26 cellular contexts compared by ENCODE assay signal in the genomic region with DNA sequence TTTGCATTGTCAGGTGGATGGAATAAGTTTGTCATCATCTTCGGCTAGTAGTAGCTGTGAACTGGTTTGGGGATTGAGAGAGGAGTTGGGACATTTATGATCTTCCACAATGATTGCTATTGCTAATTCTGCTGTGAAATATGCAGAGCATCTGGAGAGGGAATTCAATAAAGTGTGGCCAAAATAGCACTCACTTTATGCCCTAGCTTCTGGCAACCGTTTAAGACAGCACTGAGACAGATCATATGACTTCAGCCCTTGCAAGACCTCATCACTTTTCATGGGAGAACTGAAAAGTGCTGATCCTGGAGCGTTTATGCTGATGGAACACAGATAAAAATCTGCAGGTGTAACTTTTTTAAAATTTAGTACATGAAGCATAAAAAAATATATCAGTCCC.
"Had no signal": no experiment of that assay in that cellular context is flagged by ENCODE, and none has a peak within 500 bp of the region (broad histone marks: within the 10 kb centered on the region; RNA-seq: fewer than 3 reads in every experiment).

No MANE protein-coding gene starts in this region.

- H2AFZ ChIP-seq: PC-9 had no signal

- H3K36me3 ChIP-seq: adrenal gland, breast epithelium, WERI-Rb-1 had no signal

- H3K4me1 ChIP-seq: adrenal gland, body of pancreas, breast epithelium had no signal

- H3K36me3 Mint-ChIP-seq: activated CD8-positive, alpha-beta memory T cell treated with anti-CD3 and anti-CD28 coated beads, Interleukin-2, amount 10 ng/mL, durations not matched to agents 7 days and 5 days; activated naive CD4-positive, alpha-beta T cell treated with anti-CD3 and anti-CD28 coated beads, Interleukin-2, amount 50 U/mL, for 72 hours had no signal

- H3K4me1 Mint-ChIP-seq: activated CD4-positive, alpha-beta memory T cell treated with anti-CD3 and anti-CD28 coated beads, Interleukin-2, amount 10 ng/mL, durations not matched to agents 7 days and 5 days; activated CD8-positive, alpha-beta memory T cell treated with anti-CD3 and anti-CD28 coated beads, Interleukin-2, amount 10 ng/mL, durations not matched to agents 7 days and 5 days; activated T-helper 17 cell treated with anti-CD3 and anti-CD28 coated beads, Interleukin-2, amount 50 U/mL, for 72 hours had no signal

- ATAC-seq: activated CD8-positive, alpha-beta memory T cell treated with anti-CD3 and anti-CD28 coated beads, Interleukin-2, amount 10 ng/mL, durations not matched to agents 7 days and 5 days; activated naive CD4-positive, alpha-beta T cell treated with anti-CD3 and anti-CD28 coated beads, Interleukin-2, amount 50 U/mL, for 72 hours; activated T-cell treated with anti-CD3 and anti-CD28 coated beads, Interleukin-2, amount 50 U/mL, for 72 hours; activated T-helper 17 cell treated with anti-CD3 and anti-CD28 coated beads, Interleukin-2, amount 50 U/mL, for 72 hours; body of pancreas; Right ventricle myocardium inferior had no signal

- H3K27ac Mint-ChIP-seq: activated CD4-positive, alpha-beta memory T cell treated with anti-CD3 and anti-CD28 coated beads, Interleukin-2, amount 10 ng/mL, durations not matched to agents 7 days and 5 days; activated CD8-positive, alpha-beta memory T cell treated with anti-CD3 and anti-CD28 coated beads, Interleukin-2, amount 10 ng/mL, durations not matched to agents 7 days and 5 days; activated naive CD4-positive, alpha-beta T cell treated with anti-CD3 and anti-CD28 coated beads for 36 hours; activated naive CD4-positive, alpha-beta T cell treated with anti-CD3 and anti-CD28 coated beads, Interleukin-2, amount 50 U/mL, for 72 hours; activated T-cell treated with anti-CD3 and anti-CD28 coated beads, Interleukin-2, amount 50 U/mL, for 72 hours; activated T-helper 17 cell treated with anti-CD3 and anti-CD28 coated beads, Interleukin-2, amount 50 U/mL, for 72 hours had no signal

- H3K4me3 Mint-ChIP-seq: activated CD4-positive, alpha-beta memory T cell treated with anti-CD3 and anti-CD28 coated beads, Interleukin-2, amount 10 ng/mL, durations not matched to agents 7 days and 5 days; activated CD8-positive, alpha-beta memory T cell treated with anti-CD3 and anti-CD28 coated beads, Interleukin-2, amount 10 ng/mL, durations not matched to agents 7 days and 5 days; activated naive CD4-positive, alpha-beta T cell treated with anti-CD3 and anti-CD28 coated beads for 36 hours; activated T-cell treated with anti-CD3 and anti-CD28 coated beads, Interleukin-2, amount 50 U/mL, for 72 hours; activated T-helper 17 cell treated with anti-CD3 and anti-CD28 coated beads, Interleukin-2, amount 50 U/mL, for 72 hours had no signal

- H3K4me2 ChIP-seq: PC-9 had no signal

- H3K9me3 Mint-ChIP-seq: activated naive CD4-positive, alpha-beta T cell treated with anti-CD3 and anti-CD28 coated beads for 36 hours had no signal

- H3K27ac ChIP-seq: adrenal gland, body of pancreas, breast epithelium, PC-9, RWPE1, WERI-Rb-1 had no signal

- H3K27me3 ChIP-seq: adrenal gland, body of pancreas, breast epithelium had no signal

- H3K27me3 Mint-ChIP-seq: activated CD4-positive, alpha-beta memory T cell treated with anti-CD3 and anti-CD28 coated beads, Interleukin-2, amount 10 ng/mL, durations not matched to agents 7 days and 5 days; activated CD8-positive, alpha-beta memory T cell treated with anti-CD3 and anti-CD28 coated beads, Interleukin-2, amount 10 ng/mL, durations not matched to agents 7 days and 5 days; activated T-helper 17 cell treated with anti-CD3 and anti-CD28 coated beads, Interleukin-2, amount 50 U/mL, for 72 hours had no signal

- DNase-seq: activated CD4-positive, alpha-beta memory T cell treated with anti-CD3 and anti-CD28 coated beads, Interleukin-2, amount 10 ng/mL, durations not matched to agents 7 days and 5 days; activated CD4-positive, alpha-beta T cell treated with anti-CD3 and anti-CD28 coated beads for 1 hour; activated CD4-positive, alpha-beta T cell treated with anti-CD3 and anti-CD28 coated beads for 48 hours; activated CD4-positive, CD25-positive, alpha-beta regulatory T cell; activated CD8-positive, alpha-beta memory T cell treated with anti-CD3 and anti-CD28 coated beads for 24 hours; activated CD8-positive, alpha-beta memory T cell treated with anti-CD3 and anti-CD28 coated beads, Interleukin-2, amount 10 ng/mL, durations not matched to agents 7 days and 5 days; activated gamma-delta T cell; activated naive CD4-positive, alpha-beta T cell treated with anti-CD3 and anti-CD28 coated beads for 36 hours; activated T-cell treated with anti-CD3 and anti-CD28 coated beads, Interleukin-2, amount 50 U/mL, for 1 hour; activated T-cell treated with anti-CD3 and anti-CD28 coated beads, Interleukin-2, amount 50 U/mL, for 72 hours; adrenal gland; body of pancreas; NCI-H1105; NCI-H1417 treated with DMSO at 0.1 percent for 48 hours; NCI-H187 treated with DMSO at 0.1 percent for 48 hours; NCI-H2081; NCI-H510A; NCI-H748 treated with DMSO at 0.1 percent for 48 hours; PC-9; T1000; WERI-Rb-1 had no signal

- H3K4me3 ChIP-seq: adrenal gland, body of pancreas, breast epithelium, PC-9 had no signal
